10 cellular contexts compared by ENCODE assay signal in the genomic region with DNA sequence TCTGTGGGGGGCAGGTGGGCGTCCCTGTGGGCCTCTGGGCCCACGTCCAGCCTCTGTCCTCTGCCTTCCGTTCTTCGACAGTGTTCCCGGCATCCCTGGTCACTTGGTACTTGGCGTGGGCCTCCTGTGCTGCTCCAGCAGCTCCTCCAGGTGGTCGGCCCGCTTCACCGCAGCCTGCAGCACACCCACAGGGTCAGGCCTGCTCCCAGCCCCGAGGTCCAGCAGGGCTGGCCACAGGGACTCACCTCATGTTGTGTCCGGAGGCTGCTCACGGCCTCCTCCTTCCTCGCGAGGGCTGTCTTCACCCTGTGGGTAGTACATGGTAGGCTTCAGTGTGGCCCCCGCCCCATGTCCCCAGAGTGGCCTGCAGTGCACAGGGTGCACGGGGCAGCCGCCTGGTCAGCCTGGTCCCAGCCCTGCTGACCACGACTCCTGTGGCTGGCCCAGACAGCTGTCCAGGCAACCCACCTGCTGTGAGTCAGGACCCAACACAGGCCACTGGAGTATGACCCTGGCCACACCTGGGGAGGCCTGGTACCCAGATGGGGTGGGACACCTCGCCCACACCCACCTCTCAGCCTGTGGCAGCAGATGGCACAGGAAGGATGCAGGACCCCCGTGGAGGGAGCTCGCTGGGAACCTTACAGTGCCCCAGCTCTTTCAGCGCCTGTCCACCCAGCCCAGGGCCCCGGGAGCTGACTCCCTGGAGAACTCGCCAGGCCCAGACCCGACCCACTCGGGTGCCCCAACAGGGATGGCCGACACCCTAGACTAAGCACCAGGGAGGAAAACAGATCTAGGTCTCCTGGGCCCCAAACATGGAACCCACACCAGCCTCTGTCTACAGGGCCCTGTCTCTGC. TPM values are rescaled to one million over a fixed set of nuclear protein-coding genes. Genes with fewer than 3 reads are reported as not detected.
A peak's percentile ranks its signal among the peaks of the same experiment; 100 is the strongest.
DNase-seq lines count a peak whose midpoint lies in the region; ATAC-seq and TF ChIP-seq lines count a peak whose summit lies in the region.
"Had no signal": no experiment of that assay in that cellular context is flagged by ENCODE, and none has a peak within 500 bp of the region (broad histone marks: within the 10 kb centered on the region; RNA-seq: fewer than 3 reads in every experiment).

No MANE protein-coding gene starts in this region.

- no peaks in the 10 kb centered on the region for H3K36me3 Mint-ChIP-seq in Caco-2 (ENCODE audit: insufficient read depth, unreplicated experiment)
- H3K36me3 Mint-ChIP-seq: activated naive CD4-positive, alpha-beta T cell treated with anti-CD3 and anti-CD28 coated beads, Interleukin-2, amount 50 U/mL, for 72 hours had no signal

- H3K27me3 ChIP-seq in Caco-2 (replicated peaks; ENCODE audit: control insufficient read depth, insufficient read depth, low read length) (no peaks in the 10 kb centered on the region), left lung (peaks cover 0 to 1% of the 10 kb centered on the region in 2 donors), smooth muscle cell (ENCODE audit: low read depth) (no peaks in the 10 kb centered on the region)

- H3K27ac Mint-ChIP-seq in Caco-2 (ENCODE audit: unreplicated experiment): no peak overlapping the region
- H3K27ac Mint-ChIP-seq: activated naive CD4-positive, alpha-beta T cell treated with anti-CD3 and anti-CD28 coated beads, Interleukin-2, amount 50 U/mL, for 72 hours had no signal

- peak; percentile 14 for ATAC-seq in left lung
- ATAC-seq: activated naive CD4-positive, alpha-beta T cell treated with anti-CD3 and anti-CD28 coated beads, Interleukin-2, amount 50 U/mL, for 72 hours had no signal

- in situ Hi-C loops in SK-MEL-5 (cut with HindIII; ENCODE audit: low pct_unique_long_range_greater_than_20kb, low sequenced_read_pairs): no loop called here

- H3K4me3 Mint-ChIP-seq in Caco-2 (ENCODE audit: unreplicated experiment): no peak overlapping the region

- H3K4me1 Mint-ChIP-seq in Caco-2 (ENCODE audit: low read depth, unreplicated experiment): no peaks in the 10 kb centered on the region

- intact Hi-C loops in Caco-2 (cut with micrococcal nuclease; ENCODE audit: unreplicated experiment): loop anchor here (1.0 kb wide), 1 partner anchor 48 kb away; no protein-coding TSS in a partner anchor
- intact Hi-C loops in left lung (cut with DNase I): no loop called here

- no peak overlapping the region for H3K9ac ChIP-seq in smooth muscle cell (ENCODE audit: low read depth)

- H4K20me1 ChIP-seq in smooth muscle cell (ENCODE audit: low read depth): no peaks in the 10 kb centered on the region

- no TSS peak for BruUV-seq in Caco-2 (replicated peaks; lab: Mats Ljungman, UMichigan)

- H3K79me2 ChIP-seq in smooth muscle cell (ENCODE audit: low read depth): no peaks in the 10 kb centered on the region

- no peaks in the 10 kb centered on the region for H3K9me3 Mint-ChIP-seq in Caco-2 (ENCODE audit: unreplicated experiment)
- H3K9me3 Mint-ChIP-seq: activated naive CD4-positive, alpha-beta T cell treated with anti-CD3 and anti-CD28 coated beads, Interleukin-2, amount 50 U/mL, for 72 hours had no signal

- H3K36me3 ChIP-seq in Caco-2 (ENCODE audit: control insufficient read depth, insufficient read depth, low read length): no peaks in the 10 kb centered on the region; the same call in 1 of the 2 replicates
- H3K36me3 ChIP-seq in left lung: peaks cover 0 to 31% of the 10 kb centered on the region in 2 donors
- no peaks in the 10 kb centered on the region for H3K36me3 ChIP-seq in smooth muscle cell (ENCODE audit: low read depth)

- H3K4me2 ChIP-seq in smooth muscle cell: no peak overlapping the region

- TF ChIP-seq CTCF in Caco-2 (IDR thresholded peaks at IDR 0.05; ENCODE audit: insufficient read depth in 1 of 2, low read depth in 1 of 2, low read length in 1 of 2, severe bottlenecking in 1 of 2, unreplicated experiment in 1 of 2) (peak; percentile 65 to 69), left lung (IDR thresholded peaks at IDR 0.05) (no peak), smooth muscle cell (IDR thresholded peaks at IDR 0.05; ENCODE audit: borderline replicate concordance, insufficient read depth, poor library complexity, severe bottlenecking) (no peak)

- CTCF ChIA-PET in Caco-2 (lab: Charles Lee): interaction anchor here (1.4 to 2.0 kb wide), 3 partner anchors 33 to 166 kb away, joined by 3 to 10 read pairs (median 3); partner anchors contain the start of gene CEP131

- H3K27me3 Mint-ChIP-seq in Caco-2 (ENCODE audit: insufficient read depth, unreplicated experiment): no peaks in the 10 kb centered on the region

- POLR2A ChIA-PET in Caco-2 (lab: Charles Lee): interaction anchor here (0.6 kb wide), 1 partner anchor 33 kb away, joined by 3 read pairs; the partner anchor contains the start of gene CEP131

- no peak overlapping the region for H2AFZ ChIP-seq in smooth muscle cell (ENCODE audit: low read depth)

- H3K9me3 ChIP-seq in Caco-2 (no peaks in the 10 kb centered on the region), left lung (no peaks in the 10 kb centered on the region), smooth muscle cell (replicated peaks; ENCODE audit: low read depth) (no peaks in the 10 kb centered on the region)

- no peaks in the 10 kb centered on the region for H3K4me1 ChIP-seq in Caco-2
- no peaks in the 10 kb centered on the region for H3K4me1 ChIP-seq in left lung
- no peaks in the 10 kb centered on the region for H3K4me1 ChIP-seq in smooth muscle cell (ENCODE audit: low read depth)

- WGBS in smooth muscle cell (ENCODE audit: low lambda C conversion rate): 93% methylated on average over 27 of the region's 27 CpGs

- no peak overlapping the region for H3K4me3 ChIP-seq in Caco-2 (ENCODE audit: low read depth, low read length)
- no peak overlapping the region for H3K4me3 ChIP-seq in left lung
- no peak overlapping the region for H3K4me3 ChIP-seq in smooth muscle cell

- H3K27ac ChIP-seq in left lung (no peak overlapping the region), smooth muscle cell (ENCODE audit: low read depth) (no peak overlapping the region)

- H3F3A ChIP-seq in smooth muscle cell (ENCODE audit: low read depth): no peaks in the 10 kb centered on the region

- peak in 1 of 2 experiments; percentile 68 for DNase-seq in Caco-2
- peak; percentile 55 for DNase-seq in SK-MEL-5 (ENCODE audit: low read depth, low spot score)
- DNase-seq in left lung: no peak
- DNase-seq in MV-4-11 (lab: John Stamatoyannopoulos, UW): no peak
- no peak for DNase-seq in smooth muscle cell (lab: John Stamatoyannopoulos, UW; ENCODE audit: unreplicated experiment)
- no peak for DNase-seq in AG08396 (ENCODE audit: low spot score)
- DNase-seq: NCI-H748 treated with DMSO at 0.1 percent for 48 hours had no signal

RNA-seq across cellular contexts. Expression of gene AATK, which starts 23.9 kb away (rescaled TPM):
- total RNA-seq in Caco-2 (2022) (26.4 and 26.6 TPM in 2 replicates), left lung (10 to 100 TPM; 26.7 to 48.5 TPM), smooth muscle cell (0.13 and 0.67 TPM in 2 replicates)
- total RNA-seq in SK-MEL-5 (2014; rRNA removed; shearing (Covaris generic)): 6.9 and 9.3 TPM in 2 replicates
- polyA plus RNA-seq in SK-MEL-5 (2015; cell fraction: cytosol; rRNA removed): 18.5 and 19.1 TPM in 2 replicates
- 35.6 and 36.3 TPM in 2 replicates for polyA plus RNA-seq in SK-MEL-5 (2015; cell fraction: nucleus; rRNA removed)
- polyA plus RNA-seq in smooth muscle cell: 0.61 TPM in 2 replicates

RNA-seq across cellular contexts. Expression of gene PVALEF, which starts 24.6 kb away (rescaled TPM):
- total RNA-seq in Caco-2 (2022) (0.58 TPM in 1 of 2 replicates, not detected in the other), left lung (not detected), smooth muscle cell (not detected in 2 replicates)
- not detected in 2 replicates for total RNA-seq in SK-MEL-5 (2014; rRNA removed; shearing (Covaris generic))
- not detected in 2 replicates for polyA plus RNA-seq in SK-MEL-5 (2015; cell fraction: cytosol; rRNA removed)
- polyA plus RNA-seq in SK-MEL-5 (2015; cell fraction: nucleus; rRNA removed): not detected in 2 replicates
- not detected in 2 replicates for polyA plus RNA-seq in smooth muscle cell
- total RNA-seq: activated naive CD4-positive, alpha-beta T cell treated with anti-CD3 and anti-CD28 coated beads, Interleukin-2, amount 50 U/mL, for 72 hours; epithelial cell of proximal tubule; mononuclear cell had no signal

RNA-seq across cellular contexts. Expression of gene CEP131, which starts 32.9 kb away (rescaled TPM):
- 28.4 and 29.4 TPM in 2 replicates for total RNA-seq in Caco-2 (2022)
- total RNA-seq in SK-MEL-5 (2014; rRNA removed; shearing (Covaris generic)): 26.4 and 27.0 TPM in 2 replicates
- polyA plus RNA-seq in SK-MEL-5 (2015; cell fraction: cytosol; rRNA removed): 40.6 and 50.9 TPM in 2 replicates
- 105 and 109 TPM in 2 replicates for polyA plus RNA-seq in SK-MEL-5 (2015; cell fraction: nucleus; rRNA removed)
- 1 to 10 TPM; 7.7 to 9.0 TPM for total RNA-seq in left lung
- total RNA-seq in smooth muscle cell: 3.0 and 4.6 TPM in 2 replicates
- 13.4 and 17.6 TPM in 2 replicates for polyA plus RNA-seq in smooth muscle cell

RNA-seq across cellular contexts. Expression of gene TEPSIN, which starts 49.0 kb away (rescaled TPM):
- total RNA-seq in Caco-2 (2022): 38.7 and 40.3 TPM in 2 replicates
- 29.8 and 31.7 TPM in 2 replicates for total RNA-seq in SK-MEL-5 (2014; rRNA removed; shearing (Covaris generic))
- 39.4 and 44.8 TPM in 2 replicates for polyA plus RNA-seq in SK-MEL-5 (2015; cell fraction: cytosol; rRNA removed)
- polyA plus RNA-seq in SK-MEL-5 (2015; cell fraction: nucleus; rRNA removed): 839 and 1,058 TPM in 2 replicates
- 10 to 100 TPM; 32.3 to 41.2 TPM for total RNA-seq in left lung
- total RNA-seq in smooth muscle cell: 9.5 and 9.8 TPM in 2 replicates
- polyA plus RNA-seq in smooth muscle cell: 18.6 and 23.4 TPM in 2 replicates

RNA-seq across cellular contexts. Expression of gene NDUFAF8, which starts 49.2 kb away (rescaled TPM):
- 65.0 and 66.7 TPM in 2 replicates for total RNA-seq in Caco-2 (2022)
- total RNA-seq in SK-MEL-5 (2014; rRNA removed; shearing (Covaris generic)): 171 and 174 TPM in 2 replicates
- 131 and 152 TPM in 2 replicates for polyA plus RNA-seq in SK-MEL-5 (2015; cell fraction: cytosol; rRNA removed)
- polyA plus RNA-seq in SK-MEL-5 (2015; cell fraction: nucleus; rRNA removed): 66.0 and 70.9 TPM in 2 replicates
- total RNA-seq in left lung: 10 to 100 TPM; 38.3 to 42.2 TPM
- total RNA-seq in smooth muscle cell: 50.2 and 60.6 TPM in 2 replicates
- polyA plus RNA-seq in smooth muscle cell: 111 and 141 TPM in 2 replicates

Comparison
In these comparisons a context has a peak if more than half of its experiments do, and no peak if none do; other contexts are left out.
1. CTCF ChIP-seq: peak in Caco-2 (2 of 2); none in left lung (0 of 2) and smooth muscle cell (single experiment).